In genomic region chr17:8619294-8619693, GRCh38 we compare ENCODE assay signal across 17 cellular contexts.
"Had no signal": no experiment of that assay in that cellular context is flagged by ENCODE, and none has a peak within 500 bp of the region (broad histone marks: within the 10 kb centered on the region; RNA-seq: fewer than 3 reads in every experiment).

No MANE protein-coding gene starts in this region.

- ATAC-seq: gastroesophageal sphincter; left lobe of liver; mucosa of descending colon; naive thymus-derived CD8-positive, alpha-beta T cell; stimulated activated effector memory CD8-positive, alpha-beta T cell treated with anti-CD3 and anti-CD28 coated beads, Interleukin-12 subunit alpha, Interleukin-12 subunit beta, amount 100 ng/mL, for 72 hours had no signal

- H3K9me3 ChIP-seq: esophagus squamous epithelium, gastroesophageal sphincter, mucosa of descending colon, neutrophil, transverse colon had no signal

- DNase-seq: dermis blood vessel endothelial cell; esophagus squamous epithelium; foreskin fibroblast; glutamatergic neuron; islet precursor cell; mammary epithelial cell; mucosa of descending colon; naive thymus-derived CD8-positive, alpha-beta T cell; posterior cingulate gyrus; small intestine; stimulated activated CD4-positive, alpha-beta T cell treated with anti-CD3 and anti-CD28 coated beads, Interleukin-4, amount 100 ng/mL, for 1 hour; stimulated activated CD8-positive, alpha-beta memory T cell treated with anti-CD3 and anti-CD28 coated beads, Interleukin-4, amount 100 ng/mL, for 48 hours; transverse colon had no signal

- H3K27ac ChIP-seq: esophagus squamous epithelium, gastroesophageal sphincter, neutrophil, transverse colon had no signal

- H3K4me1 ChIP-seq: esophagus squamous epithelium, gastroesophageal sphincter, transverse colon had no signal

- H3K36me3 ChIP-seq: neutrophil, transverse colon had no signal

- H3K4me3 ChIP-seq: esophagus squamous epithelium, gastroesophageal sphincter, mucosa of descending colon, transverse colon had no signal

- H3K27me3 ChIP-seq: esophagus squamous epithelium, gastroesophageal sphincter, transverse colon had no signal
